1 cellular context compared by ENCODE assay signal in the genomic region with DNA sequence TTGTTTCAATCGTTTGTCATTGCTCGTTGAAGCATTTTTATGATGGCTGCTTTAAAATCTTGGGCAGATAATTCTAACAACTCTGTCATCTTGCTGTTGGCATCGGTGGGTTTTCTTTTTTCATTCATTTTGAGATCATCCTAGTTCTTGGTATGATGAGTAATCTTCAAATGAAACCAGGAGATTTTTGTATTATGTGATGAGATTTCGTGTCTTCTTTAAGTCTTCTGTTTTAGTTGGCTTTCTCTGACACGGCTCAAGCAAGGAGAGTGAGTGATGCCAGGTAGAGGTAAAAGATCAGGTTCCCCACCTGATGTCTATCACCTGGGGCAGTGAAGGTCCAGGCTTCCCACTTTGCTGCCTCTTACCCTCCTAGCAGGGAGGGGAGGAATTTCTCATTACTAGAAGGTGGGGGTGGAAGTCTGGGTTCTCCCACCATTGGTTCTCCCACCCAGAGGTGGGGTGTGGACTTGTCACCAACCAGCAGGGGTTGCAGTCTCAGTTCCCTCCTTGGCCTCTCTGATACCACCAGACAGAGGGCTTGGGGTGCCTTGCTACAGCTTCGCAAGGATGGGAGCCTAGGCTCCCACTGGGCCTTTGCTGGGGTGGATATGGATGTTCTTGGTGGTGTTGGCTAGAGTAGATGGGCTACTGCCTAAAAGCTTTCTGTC.
TF ChIP-seq lines count a peak whose summit lies in the region.

No MANE protein-coding gene starts in this region.

TF ChIP-seq in HEK293, 187 proteins besides CTCF, POLR2A, EP300 and RAD21:
- TF ChIP-seq EGR2 (tag by site-specific recombination; IDR thresholded peaks at IDR 0.05; ENCODE audit: low read depth) = 0 out of 2 replicates have a peak, but pooled peaks have one; percentile 12
- TF ChIP-seq ZNF48 (tag by site-specific recombination; IDR thresholded peaks at IDR 0.05) = no peak
